27 cellular contexts compared by ENCODE assay signal in the genomic region with DNA sequence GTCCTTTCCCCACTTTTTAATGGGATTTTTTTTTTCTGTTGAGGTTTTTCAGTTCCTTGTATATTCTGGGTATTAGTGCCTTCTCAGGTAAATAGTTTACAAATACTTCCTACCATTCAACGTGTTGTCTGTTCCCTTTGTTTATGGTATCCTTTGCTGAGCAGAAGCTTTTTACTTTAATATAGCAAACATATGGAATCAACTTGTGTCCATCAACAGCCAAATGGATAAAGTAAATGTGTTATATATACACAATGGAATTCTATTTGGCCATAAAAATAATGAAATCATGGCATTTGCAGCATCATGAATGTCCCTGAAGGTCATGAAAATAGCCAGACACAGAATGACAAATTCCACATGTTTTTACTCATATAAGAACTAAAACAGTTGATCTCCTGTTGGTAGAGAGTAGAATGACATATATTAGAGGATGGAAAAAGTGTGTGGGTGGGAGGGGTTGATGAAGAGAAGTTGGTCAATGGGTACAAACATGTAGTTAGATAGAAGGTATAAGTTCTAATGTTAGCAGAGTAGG.
"Had no signal": no experiment of that assay in that cellular context is flagged by ENCODE, and none has a peak within 500 bp of the region (broad histone marks: within the 10 kb centered on the region; RNA-seq: fewer than 3 reads in every experiment).

No MANE protein-coding gene starts in this region.

- H3K36me3 Mint-ChIP-seq: activated naive CD4-positive, alpha-beta T cell treated with anti-CD3 and anti-CD28 coated beads, Interleukin-2, amount 50 U/mL, for 24 hours; activated naive CD8-positive, alpha-beta T cell treated with anti-CD3 and anti-CD28 coated beads, Interleukin-2, amount 10 ng/mL, durations not matched to agents 7 days and 5 days had no signal

- H3K9me3 Mint-ChIP-seq: activated CD4-positive, alpha-beta T cell treated with anti-CD3 and anti-CD28 coated beads, Interleukin-2, amount 10 ng/mL, durations not matched to agents 7 days and 5 days; activated naive CD4-positive, alpha-beta T cell treated with anti-CD3 and anti-CD28 coated beads, Interleukin-2, amount 50 U/mL, for 24 hours; activated T-helper 2 cell treated with anti-CD3 and anti-CD28 coated beads, Interferon-gamma antibody, Interleukin-2, Interleukin-4, amounts not matched to agents 10 μg/mL and 5 μg/mL and 100 μg/mL, durations not matched to agents 14 hours and 24 hours and 36 hours; T-helper 2 cell treated with Interferon-gamma antibody and Interleukin-4, amounts not matched to agents 5 μg/mL and 100 μg/mL, for 36 hours had no signal

- H3K4me1 Mint-ChIP-seq: activated CD4-positive, alpha-beta T cell treated with anti-CD3 and anti-CD28 coated beads, Interleukin-2, amount 10 ng/mL, durations not matched to agents 7 days and 5 days; activated naive CD4-positive, alpha-beta T cell treated with anti-CD3 and anti-CD28 coated beads, Interleukin-2, amount 50 U/mL, for 24 hours; activated naive CD8-positive, alpha-beta T cell treated with anti-CD3 and anti-CD28 coated beads, Interleukin-2, amount 10 ng/mL, durations not matched to agents 7 days and 5 days; central memory CD8-positive, alpha-beta T cell had no signal

- H3K36me3 ChIP-seq: ascending aorta, cardiac muscle cell, MG63 had no signal

- H3K27ac Mint-ChIP-seq: activated CD4-positive, alpha-beta T cell treated with anti-CD3 and anti-CD28 coated beads, Interleukin-2, amount 10 ng/mL, durations not matched to agents 7 days and 5 days; activated CD8-positive, alpha-beta T cell treated with anti-CD3 and anti-CD28 coated beads, Interleukin-2, amount 10 ng/mL, durations not matched to agents 7 days and 5 days; activated naive CD4-positive, alpha-beta T cell treated with anti-CD3 and anti-CD28 coated beads, Interleukin-2, amount 50 U/mL, for 24 hours; activated naive CD8-positive, alpha-beta T cell treated with anti-CD3 and anti-CD28 coated beads, Interleukin-2, amount 10 ng/mL, durations not matched to agents 7 days and 5 days; activated T-cell treated with anti-CD3 and anti-CD28 coated beads, Interleukin-2, amount 50 U/mL, for 24 hours; activated T-helper 2 cell treated with anti-CD3 and anti-CD28 coated beads, Interferon-gamma antibody, Interleukin-2, Interleukin-4, amounts not matched to agents 10 μg/mL and 5 μg/mL and 100 μg/mL, durations not matched to agents 14 hours and 24 hours and 36 hours; T-helper 1 cell treated with Interleukin-12 subunit alpha and Interleukin-12 subunit beta and Interleukin-4 antibody, amounts not matched to agents 30 μg/mL and 1 μg/mL, for 36 hours; T-helper 2 cell treated with Interferon-gamma antibody and Interleukin-4, amounts not matched to agents 5 μg/mL and 100 μg/mL, for 36 hours had no signal

- H3K4me3 Mint-ChIP-seq: activated CD4-positive, alpha-beta T cell treated with anti-CD3 and anti-CD28 coated beads, Interleukin-2, amount 10 ng/mL, durations not matched to agents 7 days and 5 days; activated CD8-positive, alpha-beta T cell treated with anti-CD3 and anti-CD28 coated beads, Interleukin-2, amount 10 ng/mL, durations not matched to agents 7 days and 5 days; activated naive CD4-positive, alpha-beta T cell treated with anti-CD3 and anti-CD28 coated beads, Interleukin-2, amount 50 U/mL, for 24 hours; activated naive CD8-positive, alpha-beta T cell treated with anti-CD3 and anti-CD28 coated beads, Interleukin-2, amount 10 ng/mL, durations not matched to agents 7 days and 5 days; activated T-cell treated with anti-CD3 and anti-CD28 coated beads, Interleukin-2, amount 50 U/mL, for 24 hours; central memory CD8-positive, alpha-beta T cell; T-helper 1 cell treated with Interleukin-12 subunit alpha and Interleukin-12 subunit beta and Interleukin-4 antibody, amounts not matched to agents 30 μg/mL and 1 μg/mL, for 36 hours; T-helper 2 cell treated with Interferon-gamma antibody and Interleukin-4, amounts not matched to agents 5 μg/mL and 100 μg/mL, for 36 hours had no signal

- H2AFZ ChIP-seq: PC-9 had no signal

- H3K27me3 ChIP-seq: ascending aorta, MG63 had no signal

- H3K4me1 ChIP-seq: ascending aorta had no signal

- H3K4me2 ChIP-seq: PC-9 had no signal

- H3K9me3 ChIP-seq: ascending aorta, MG63 had no signal

- H3K27ac ChIP-seq: ascending aorta, cardiac muscle cell, PC-9, RWPE1 had no signal

- H3K27me3 Mint-ChIP-seq: activated CD4-positive, alpha-beta T cell treated with anti-CD3 and anti-CD28 coated beads, Interleukin-2, amount 10 ng/mL, durations not matched to agents 7 days and 5 days; activated naive CD4-positive, alpha-beta T cell treated with anti-CD3 and anti-CD28 coated beads, Interleukin-2, amount 50 U/mL, for 24 hours; activated naive CD8-positive, alpha-beta T cell treated with anti-CD3 and anti-CD28 coated beads, Interleukin-2, amount 10 ng/mL, durations not matched to agents 7 days and 5 days; activated T-cell treated with anti-CD3 and anti-CD28 coated beads, Interleukin-2, amount 50 U/mL, for 24 hours; central memory CD8-positive, alpha-beta T cell had no signal

- DNase-seq: activated CD4-positive, alpha-beta T cell treated with anti-CD3 and anti-CD28 coated beads, Interleukin-2, amount 10 ng/mL, durations not matched to agents 7 days and 5 days; activated CD4-positive, alpha-beta T cell treated with anti-CD3 and anti-CD28 coated beads, Interleukin-2, amount 50 U/mL, for 48 hours; activated CD8-positive, alpha-beta T cell treated with anti-CD3 and anti-CD28 coated beads, Interleukin-2, amount 10 ng/mL, durations not matched to agents 7 days and 5 days; activated gamma-delta T cell; activated naive CD4-positive, alpha-beta T cell treated with Interleukin-2 at 50 U/mL for 16 hours; activated naive CD8-positive, alpha-beta T cell treated with anti-CD3 and anti-CD28 coated beads, Interleukin-2, amount 10 ng/mL, durations not matched to agents 7 days and 5 days; activated T-cell treated with anti-CD3 and anti-CD28 coated beads, Interleukin-2, amount 50 U/mL, for 24 hours; amygdala; MG63; NCI-H1092; NCI-H1436 treated with DMSO at 0.1 percent for 48 hours; NCI-H1694 treated with DMSO at 0.1 percent for 48 hours; NCI-H2029; NCI-H510A; NCI-H526; NCI-H748 treated with DMSO at 0.1 percent for 48 hours; NK-92 treated with Interleukin-12 subunit alpha and Interleukin-12 subunit beta, amount 100 ng/mL, for 24 hours; PC-9; SIG-M5 had no signal

- H3K4me3 ChIP-seq: ascending aorta, cardiac muscle cell, MG63, PC-9 had no signal
